1 cellular context compared by ENCODE assay signal in genomic region chr14:103713304-103714062, GRCh38.
TF ChIP-seq lines count a peak whose summit lies in the region.

No MANE protein-coding gene starts in this region.

TF ChIP-seq in GM23338, 12 proteins besides CTCF, POLR2A, EP300 and RAD21 (continued from another document):
- TF ChIP-seq, protein P1, sequence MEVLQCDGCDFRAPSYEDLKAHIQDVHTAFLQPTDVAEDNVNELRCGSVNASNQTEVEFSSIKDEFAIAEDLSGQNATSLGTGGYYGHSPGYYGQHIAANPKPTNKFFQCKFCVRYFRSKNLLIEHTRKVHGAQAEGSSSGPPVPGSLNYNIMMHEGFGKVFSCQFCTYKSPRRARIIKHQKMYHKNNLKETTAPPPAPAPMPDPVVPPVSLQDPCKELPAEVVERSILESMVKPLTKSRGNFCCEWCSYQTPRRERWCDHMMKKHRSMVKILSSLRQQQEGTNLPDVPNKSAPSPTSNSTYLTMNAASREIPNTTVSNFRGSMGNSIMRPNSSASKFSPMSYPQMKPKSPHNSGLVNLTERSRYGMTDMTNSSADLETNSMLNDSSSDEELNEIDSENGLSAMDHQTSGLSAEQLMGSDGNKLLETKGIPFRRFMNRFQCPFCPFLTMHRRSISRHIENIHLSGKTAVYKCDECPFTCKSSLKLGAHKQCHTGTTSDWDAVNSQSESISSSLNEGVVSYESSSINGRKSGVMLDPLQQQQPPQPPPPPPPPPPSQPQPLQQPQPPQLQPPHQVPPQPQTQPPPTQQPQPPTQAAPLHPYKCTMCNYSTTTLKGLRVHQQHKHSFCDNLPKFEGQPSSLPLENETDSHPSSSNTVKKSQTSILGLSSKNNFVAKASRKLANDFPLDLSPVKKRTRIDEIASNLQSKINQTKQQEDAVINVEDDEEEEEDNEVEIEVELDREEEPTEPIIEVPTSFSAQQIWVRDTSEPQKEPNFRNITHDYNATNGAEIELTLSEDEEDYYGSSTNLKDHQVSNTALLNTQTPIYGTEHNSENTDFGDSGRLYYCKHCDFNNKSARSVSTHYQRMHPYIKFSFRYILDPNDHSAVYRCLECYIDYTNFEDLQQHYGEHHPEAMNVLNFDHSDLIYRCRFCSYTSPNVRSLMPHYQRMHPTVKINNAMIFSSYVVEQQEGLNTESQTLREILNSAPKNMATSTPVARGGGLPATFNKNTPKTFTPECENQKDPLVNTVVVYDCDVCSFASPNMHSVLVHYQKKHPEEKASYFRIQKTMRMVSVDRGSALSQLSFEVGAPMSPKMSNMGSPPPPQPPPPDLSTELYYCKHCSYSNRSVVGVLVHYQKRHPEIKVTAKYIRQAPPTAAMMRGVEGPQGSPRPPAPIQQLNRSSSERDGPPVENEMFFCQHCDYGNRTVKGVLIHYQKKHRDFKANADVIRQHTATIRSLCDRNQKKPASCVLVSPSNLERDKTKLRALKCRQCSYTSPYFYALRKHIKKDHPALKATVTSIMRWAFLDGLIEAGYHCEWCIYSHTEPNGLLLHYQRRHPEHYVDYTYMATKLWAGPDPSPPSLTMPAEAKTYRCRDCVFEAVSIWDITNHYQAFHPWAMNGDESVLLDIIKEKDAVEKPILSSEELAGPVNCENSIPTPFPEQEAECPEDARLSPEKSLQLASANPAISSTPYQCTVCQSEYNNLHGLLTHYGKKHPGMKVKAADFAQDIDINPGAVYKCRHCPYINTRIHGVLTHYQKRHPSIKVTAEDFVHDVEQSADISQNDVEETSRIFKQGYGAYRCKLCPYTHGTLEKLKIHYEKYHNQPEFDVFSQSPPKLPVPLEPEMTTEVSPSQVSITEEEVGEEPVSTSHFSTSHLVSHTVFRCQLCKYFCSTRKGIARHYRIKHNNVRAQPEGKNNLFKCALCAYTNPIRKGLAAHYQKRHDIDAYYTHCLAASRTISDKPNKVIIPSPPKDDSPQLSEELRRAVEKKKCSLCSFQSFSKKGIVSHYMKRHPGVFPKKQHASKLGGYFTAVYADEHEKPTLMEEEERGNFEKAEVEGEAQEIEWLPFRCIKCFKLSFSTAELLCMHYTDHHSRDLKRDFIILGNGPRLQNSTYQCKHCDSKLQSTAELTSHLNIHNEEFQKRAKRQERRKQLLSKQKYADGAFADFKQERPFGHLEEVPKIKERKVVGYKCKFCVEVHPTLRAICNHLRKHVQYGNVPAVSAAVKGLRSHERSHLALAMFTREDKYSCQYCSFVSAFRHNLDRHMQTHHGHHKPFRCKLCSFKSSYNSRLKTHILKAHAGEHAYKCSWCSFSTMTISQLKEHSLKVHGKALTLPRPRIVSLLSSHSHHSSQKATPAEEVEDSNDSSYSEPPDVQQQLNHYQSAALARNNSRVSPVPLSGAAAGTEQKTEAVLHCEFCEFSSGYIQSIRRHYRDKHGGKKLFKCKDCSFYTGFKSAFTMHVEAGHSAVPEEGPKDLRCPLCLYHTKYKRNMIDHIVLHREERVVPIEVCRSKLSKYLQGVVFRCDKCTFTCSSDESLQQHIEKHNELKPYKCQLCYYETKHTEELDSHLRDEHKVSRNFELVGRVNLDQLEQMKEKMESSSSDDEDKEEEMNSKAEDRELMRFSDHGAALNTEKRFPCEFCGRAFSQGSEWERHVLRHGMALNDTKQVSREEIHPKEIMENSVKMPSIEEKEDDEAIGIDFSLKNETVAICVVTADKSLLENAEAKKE (CRISPR knock-in tag; IDR thresholded peaks at IDR 0.05), result no peak
- TF ChIP-seq JUNB (IDR thresholded peaks at IDR 0.05; ENCODE audit: unreplicated experiment) (no peak), POLR2AphosphoS5 (IDR thresholded peaks at IDR 0.05; ENCODE audit: low read depth) (no peak), REST (IDR thresholded peaks at IDR 0.05; ENCODE audit: unreplicated experiment) (no peak), ZNF114 (CRISPR knock-in tag; IDR thresholded peaks at IDR 0.05) (no peak), NANOG (IDR thresholded peaks at IDR 0.05; ENCODE audit: borderline replicate concordance) (no peak), ZNF331 (CRISPR knock-in tag; IDR thresholded peaks at IDR 0.05; ENCODE audit: low read depth) (no peak), EZH2phosphoT487 (IDR thresholded peaks at IDR 0.05; ENCODE audit: unreplicated experiment) (no peak)
